ENCODE assay signal across 19 cellular contexts in the genomic region with DNA sequence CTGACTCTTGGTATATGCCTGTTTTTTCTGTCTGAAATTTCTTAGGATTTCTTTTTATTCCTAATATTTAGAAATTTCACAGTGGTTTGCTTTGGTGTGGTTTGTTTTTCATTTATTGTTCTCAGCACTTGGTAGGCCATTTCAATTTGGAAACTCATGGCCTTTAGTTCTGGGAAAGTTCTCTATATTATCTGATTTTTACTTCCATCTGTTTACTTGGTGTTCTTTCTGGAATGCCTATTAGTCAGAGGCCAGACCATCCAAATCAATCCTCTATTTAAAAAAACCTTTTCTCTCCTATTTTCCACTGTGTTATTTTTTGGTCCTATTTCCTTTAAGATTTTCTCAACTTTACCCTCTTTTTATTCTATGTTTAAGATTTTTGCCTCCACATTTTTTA.
"Had no signal": no experiment of that assay in that cellular context is flagged by ENCODE, and none has a peak within 500 bp of the region (broad histone marks: within the 10 kb centered on the region; RNA-seq: fewer than 3 reads in every experiment).

No MANE protein-coding gene starts in this region.

- H3K9me3 ChIP-seq: lower lobe of right lung, psoas muscle had no signal

- H3K4me1 ChIP-seq: left lung, lower lobe of right lung, psoas muscle, sigmoid colon, stomach had no signal

- H3K27ac ChIP-seq: dorsolateral prefrontal cortex, left lung, lower lobe of right lung, psoas muscle, sigmoid colon, stomach had no signal

- H3K27me3 ChIP-seq: dorsolateral prefrontal cortex, left lung, sigmoid colon, stomach had no signal

- H3K36me3 ChIP-seq: left lung, lower lobe of right lung, sigmoid colon, stomach had no signal

- ATAC-seq: left lung; lower lobe of right lung; psoas muscle; stimulated activated naive B cell treated with anti-CD40 and anti-IgM and Interleukin-4, amounts not matched to agents 10 μg/mL and 1 μg/mL and 100 μg/mL, for 72 hours had no signal

- H3K4me3 ChIP-seq: dorsolateral prefrontal cortex, left lung, lower lobe of right lung, psoas muscle, sigmoid colon, skin epidermis, stomach had no signal

- DNase-seq: cortex of kidney; dorsolateral prefrontal cortex; effector CD8-positive, alpha-beta T cell; foreskin fibroblast; immature natural killer cell; left lung; lower lobe of right lung; naive B cell; nephron progenitor cell; psoas muscle; retina; sigmoid colon; stimulated activated CD4-positive, alpha-beta T cell treated with anti-CD3 and anti-CD28 coated beads, Interleukin-2, amount 100 ng/mL, for 24 hours; stimulated activated CD4-positive, alpha-beta T cell treated with anti-CD3 and anti-CD28 coated beads, Interleukin-4, amount 100 ng/mL, for 4 hours; stimulated activated naive B cell treated with anti-CD40 and anti-IgM and Interleukin-4, amounts not matched to agents 10 μg/mL and 1 μg/mL and 100 μg/mL, for 72 hours; stomach; substantia nigra; trophoblast cell had no signal
